Comparison of ENCODE assay signal across 3 cellular contexts in the genomic region with DNA sequence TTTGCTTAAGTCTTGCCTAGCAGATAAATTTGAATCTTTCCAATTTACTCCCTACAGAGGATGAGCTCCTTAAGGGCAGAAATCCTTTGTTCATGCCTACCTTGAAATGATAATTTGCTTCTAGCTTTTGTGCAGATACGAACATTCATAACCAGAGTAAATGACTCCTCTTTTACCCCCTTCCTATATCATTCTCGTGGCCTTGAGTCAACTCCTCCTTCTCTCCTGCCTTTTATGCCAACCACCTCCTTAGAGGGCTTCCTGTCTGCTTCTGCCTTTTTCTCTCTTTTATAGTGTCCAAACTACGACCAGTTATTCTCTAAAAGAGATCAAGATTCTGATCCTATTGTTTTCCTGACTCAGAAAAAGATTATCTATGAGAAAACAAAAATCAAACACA.
TF ChIP-seq lines count a peak whose summit lies in the region.

No MANE protein-coding gene starts in this region.

TF ChIP-seq in SK-N-SH, 30 proteins besides CTCF, POLR2A, EP300 and RAD21 (continued from another document):
- TF ChIP-seq, protein P1, sequence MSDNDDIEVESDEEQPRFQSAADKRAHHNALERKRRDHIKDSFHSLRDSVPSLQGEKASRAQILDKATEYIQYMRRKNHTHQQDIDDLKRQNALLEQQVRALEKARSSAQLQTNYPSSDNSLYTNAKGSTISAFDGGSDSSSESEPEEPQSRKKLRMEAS (IDR thresholded peaks at IDR 0.05; ENCODE audit: low read depth): no peak
- no peak for TF ChIP-seq RFX5 (IDR thresholded peaks at IDR 0.05; ENCODE audit: low read length)
- no peak for TF ChIP-seq GABPA (IDR thresholded peaks at IDR 0.05; ENCODE audit: low read depth)
- TF ChIP-seq, protein P2, sequence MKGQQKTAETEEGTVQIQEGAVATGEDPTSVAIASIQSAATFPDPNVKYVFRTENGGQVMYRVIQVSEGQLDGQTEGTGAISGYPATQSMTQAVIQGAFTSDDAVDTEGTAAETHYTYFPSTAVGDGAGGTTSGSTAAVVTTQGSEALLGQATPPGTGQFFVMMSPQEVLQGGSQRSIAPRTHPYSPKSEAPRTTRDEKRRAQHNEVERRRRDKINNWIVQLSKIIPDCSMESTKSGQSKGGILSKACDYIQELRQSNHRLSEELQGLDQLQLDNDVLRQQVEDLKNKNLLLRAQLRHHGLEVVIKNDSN (IDR thresholded peaks at IDR 0.05; ENCODE audit: borderline replicate concordance, low read depth): no peak
- TF ChIP-seq TAF1 (IDR thresholded peaks at IDR 0.05; ENCODE audit: borderline replicate concordance, low read depth, low read length): no peak
- TF ChIP-seq, protein P3, sequence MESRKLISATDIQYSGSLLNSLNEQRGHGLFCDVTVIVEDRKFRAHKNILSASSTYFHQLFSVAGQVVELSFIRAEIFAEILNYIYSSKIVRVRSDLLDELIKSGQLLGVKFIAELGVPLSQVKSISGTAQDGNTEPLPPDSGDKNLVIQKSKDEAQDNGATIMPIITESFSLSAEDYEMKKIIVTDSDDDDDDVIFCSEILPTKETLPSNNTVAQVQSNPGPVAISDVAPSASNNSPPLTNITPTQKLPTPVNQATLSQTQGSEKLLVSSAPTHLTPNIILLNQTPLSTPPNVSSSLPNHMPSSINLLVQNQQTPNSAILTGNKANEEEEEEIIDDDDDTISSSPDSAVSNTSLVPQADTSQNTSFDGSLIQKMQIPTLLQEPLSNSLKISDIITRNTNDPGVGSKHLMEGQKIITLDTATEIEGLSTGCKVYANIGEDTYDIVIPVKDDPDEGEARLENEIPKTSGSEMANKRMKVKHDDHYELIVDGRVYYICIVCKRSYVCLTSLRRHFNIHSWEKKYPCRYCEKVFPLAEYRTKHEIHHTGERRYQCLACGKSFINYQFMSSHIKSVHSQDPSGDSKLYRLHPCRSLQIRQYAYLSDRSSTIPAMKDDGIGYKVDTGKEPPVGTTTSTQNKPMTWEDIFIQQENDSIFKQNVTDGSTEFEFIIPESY (IDR thresholded peaks at IDR 0.05; ENCODE audit: borderline replicate concordance, low read depth): no peak
- no peak for TF ChIP-seq FOXJ3 (CRISPR knock-in tag; IDR thresholded peaks at IDR 0.05)

TF ChIP-seq in SK-N-SH treated with all-trans-retinoic acid at 6 μM for 48 hours, 23 proteins besides CTCF, POLR2A, EP300 and RAD21 (continued from another document):
- TF ChIP-seq, protein P4, sequence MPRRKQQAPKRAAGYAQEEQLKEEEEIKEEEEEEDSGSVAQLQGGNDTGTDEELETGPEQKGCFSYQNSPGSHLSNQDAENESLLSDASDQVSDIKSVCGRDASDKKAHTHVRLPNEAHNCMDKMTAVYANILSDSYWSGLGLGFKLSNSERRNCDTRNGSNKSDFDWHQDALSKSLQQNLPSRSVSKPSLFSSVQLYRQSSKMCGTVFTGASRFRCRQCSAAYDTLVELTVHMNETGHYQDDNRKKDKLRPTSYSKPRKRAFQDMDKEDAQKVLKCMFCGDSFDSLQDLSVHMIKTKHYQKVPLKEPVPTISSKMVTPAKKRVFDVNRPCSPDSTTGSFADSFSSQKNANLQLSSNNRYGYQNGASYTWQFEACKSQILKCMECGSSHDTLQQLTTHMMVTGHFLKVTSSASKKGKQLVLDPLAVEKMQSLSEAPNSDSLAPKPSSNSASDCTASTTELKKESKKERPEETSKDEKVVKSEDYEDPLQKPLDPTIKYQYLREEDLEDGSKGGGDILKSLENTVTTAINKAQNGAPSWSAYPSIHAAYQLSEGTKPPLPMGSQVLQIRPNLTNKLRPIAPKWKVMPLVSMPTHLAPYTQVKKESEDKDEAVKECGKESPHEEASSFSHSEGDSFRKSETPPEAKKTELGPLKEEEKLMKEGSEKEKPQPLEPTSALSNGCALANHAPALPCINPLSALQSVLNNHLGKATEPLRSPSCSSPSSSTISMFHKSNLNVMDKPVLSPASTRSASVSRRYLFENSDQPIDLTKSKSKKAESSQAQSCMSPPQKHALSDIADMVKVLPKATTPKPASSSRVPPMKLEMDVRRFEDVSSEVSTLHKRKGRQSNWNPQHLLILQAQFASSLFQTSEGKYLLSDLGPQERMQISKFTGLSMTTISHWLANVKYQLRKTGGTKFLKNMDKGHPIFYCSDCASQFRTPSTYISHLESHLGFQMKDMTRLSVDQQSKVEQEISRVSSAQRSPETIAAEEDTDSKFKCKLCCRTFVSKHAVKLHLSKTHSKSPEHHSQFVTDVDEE (CRISPR knock-in tag; IDR thresholded peaks at IDR 0.05): no peak
- TF ChIP-seq ZC3H10 (CRISPR knock-in tag; IDR thresholded peaks at IDR 0.05): no peak
- TF ChIP-seq, protein P5, sequence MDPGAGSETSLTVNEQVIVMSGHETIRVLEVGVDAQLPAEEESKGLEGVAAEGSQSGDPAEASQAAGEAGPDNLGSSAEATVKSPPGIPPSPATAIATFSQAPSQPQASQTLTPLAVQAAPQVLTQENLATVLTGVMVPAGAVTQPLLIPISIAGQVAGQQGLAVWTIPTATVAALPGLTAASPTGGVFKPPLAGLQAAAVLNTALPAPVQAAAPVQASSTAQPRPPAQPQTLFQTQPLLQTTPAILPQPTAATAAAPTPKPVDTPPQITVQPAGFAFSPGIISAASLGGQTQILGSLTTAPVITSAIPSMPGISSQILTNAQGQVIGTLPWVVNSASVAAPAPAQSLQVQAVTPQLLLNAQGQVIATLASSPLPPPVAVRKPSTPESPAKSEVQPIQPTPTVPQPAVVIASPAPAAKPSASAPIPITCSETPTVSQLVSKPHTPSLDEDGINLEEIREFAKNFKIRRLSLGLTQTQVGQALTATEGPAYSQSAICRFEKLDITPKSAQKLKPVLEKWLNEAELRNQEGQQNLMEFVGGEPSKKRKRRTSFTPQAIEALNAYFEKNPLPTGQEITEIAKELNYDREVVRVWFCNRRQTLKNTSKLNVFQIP (CRISPR knock-in tag; IDR thresholded peaks at IDR 0.05; ENCODE audit: borderline replicate concordance, low read depth): no peak
- TF ChIP-seq ESRRG (CRISPR knock-in tag; IDR thresholded peaks at IDR 0.05): no peak
- TF ChIP-seq ZFP3 (CRISPR knock-in tag; IDR thresholded peaks at IDR 0.05): no peak
- no peak for TF ChIP-seq ZNF8 (CRISPR knock-in tag; IDR thresholded peaks at IDR 0.05)
- no peak for TF ChIP-seq BACH2 (CRISPR knock-in tag; IDR thresholded peaks at IDR 0.05; ENCODE audit: borderline replicate concordance)
- TF ChIP-seq ZNF565 (CRISPR knock-in tag; conservative IDR thresholded peaks at IDR 0.05; ENCODE audit: low read depth): no peak
- TF ChIP-seq, protein P6, sequence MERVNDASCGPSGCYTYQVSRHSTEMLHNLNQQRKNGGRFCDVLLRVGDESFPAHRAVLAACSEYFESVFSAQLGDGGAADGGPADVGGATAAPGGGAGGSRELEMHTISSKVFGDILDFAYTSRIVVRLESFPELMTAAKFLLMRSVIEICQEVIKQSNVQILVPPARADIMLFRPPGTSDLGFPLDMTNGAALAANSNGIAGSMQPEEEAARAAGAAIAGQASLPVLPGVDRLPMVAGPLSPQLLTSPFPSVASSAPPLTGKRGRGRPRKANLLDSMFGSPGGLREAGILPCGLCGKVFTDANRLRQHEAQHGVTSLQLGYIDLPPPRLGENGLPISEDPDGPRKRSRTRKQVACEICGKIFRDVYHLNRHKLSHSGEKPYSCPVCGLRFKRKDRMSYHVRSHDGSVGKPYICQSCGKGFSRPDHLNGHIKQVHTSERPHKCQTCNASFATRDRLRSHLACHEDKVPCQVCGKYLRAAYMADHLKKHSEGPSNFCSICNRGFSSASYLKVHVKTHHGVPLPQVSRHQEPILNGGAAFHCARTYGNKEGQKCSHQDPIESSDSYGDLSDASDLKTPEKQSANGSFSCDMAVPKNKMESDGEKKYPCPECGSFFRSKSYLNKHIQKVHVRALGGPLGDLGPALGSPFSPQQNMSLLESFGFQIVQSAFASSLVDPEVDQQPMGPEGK (CRISPR knock-in tag; IDR thresholded peaks at IDR 0.05; ENCODE audit: borderline replicate concordance): no peak
- TF ChIP-seq TCF4 (CRISPR knock-in tag; IDR thresholded peaks at IDR 0.05; ENCODE audit: borderline replicate concordance): no peak
- TF ChIP-seq, protein P7, sequence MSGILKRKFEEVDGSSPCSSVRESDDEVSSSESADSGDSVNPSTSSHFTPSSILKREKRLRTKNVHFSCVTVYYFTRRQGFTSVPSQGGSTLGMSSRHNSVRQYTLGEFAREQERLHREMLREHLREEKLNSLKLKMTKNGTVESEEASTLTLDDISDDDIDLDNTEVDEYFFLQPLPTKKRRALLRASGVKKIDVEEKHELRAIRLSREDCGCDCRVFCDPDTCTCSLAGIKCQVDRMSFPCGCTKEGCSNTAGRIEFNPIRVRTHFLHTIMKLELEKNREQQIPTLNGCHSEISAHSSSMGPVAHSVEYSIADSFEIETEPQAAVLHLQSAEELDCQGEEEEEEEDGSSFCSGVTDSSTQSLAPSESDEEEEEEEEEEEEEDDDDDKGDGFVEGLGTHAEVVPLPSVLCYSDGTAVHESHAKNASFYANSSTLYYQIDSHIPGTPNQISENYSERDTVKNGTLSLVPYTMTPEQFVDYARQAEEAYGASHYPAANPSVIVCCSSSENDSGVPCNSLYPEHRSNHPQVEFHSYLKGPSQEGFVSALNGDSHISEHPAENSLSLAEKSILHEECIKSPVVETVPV (CRISPR knock-in tag; IDR thresholded peaks at IDR 0.05): no peak
- TF ChIP-seq TOX (CRISPR knock-in tag; IDR thresholded peaks at IDR 0.05; ENCODE audit: borderline replicate concordance): no peak
- no peak for TF ChIP-seq ARNTL (CRISPR knock-in tag; IDR thresholded peaks at IDR 0.05; ENCODE audit: borderline replicate concordance, low read depth)

TF ChIP-seq in IMR-90, 13 proteins besides CTCF, POLR2A, EP300 and RAD21 (continued from another document):
- no peak for TF ChIP-seq CHD1 (IDR thresholded peaks at IDR 0.05; ENCODE audit: low read depth, low read length)
- TF ChIP-seq RCOR1 (IDR thresholded peaks at IDR 0.05; ENCODE audit: insufficient replicate concordance, low read length): no peak
- TF ChIP-seq MAZ (IDR thresholded peaks at IDR 0.05; ENCODE audit: borderline replicate concordance, low read depth, low read length): no peak
- no peak for TF ChIP-seq SMC3 (IDR thresholded peaks at IDR 0.05; ENCODE audit: low read depth, low read length)
- TF ChIP-seq MXI1 (IDR thresholded peaks at IDR 0.05; ENCODE audit: borderline replicate concordance, low read depth, low read length): no peak
- no peak for TF ChIP-seq RFX5 (IDR thresholded peaks at IDR 0.05; ENCODE audit: low read depth, low read length)
- TF ChIP-seq, protein P8, sequence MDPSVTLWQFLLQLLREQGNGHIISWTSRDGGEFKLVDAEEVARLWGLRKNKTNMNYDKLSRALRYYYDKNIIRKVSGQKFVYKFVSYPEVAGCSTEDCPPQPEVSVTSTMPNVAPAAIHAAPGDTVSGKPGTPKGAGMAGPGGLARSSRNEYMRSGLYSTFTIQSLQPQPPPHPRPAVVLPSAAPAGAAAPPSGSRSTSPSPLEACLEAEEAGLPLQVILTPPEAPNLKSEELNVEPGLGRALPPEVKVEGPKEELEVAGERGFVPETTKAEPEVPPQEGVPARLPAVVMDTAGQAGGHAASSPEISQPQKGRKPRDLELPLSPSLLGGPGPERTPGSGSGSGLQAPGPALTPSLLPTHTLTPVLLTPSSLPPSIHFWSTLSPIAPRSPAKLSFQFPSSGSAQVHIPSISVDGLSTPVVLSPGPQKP (IDR thresholded peaks at IDR 0.05; ENCODE audit: borderline replicate concordance, low read depth, low read length): no peak
- no peak for TF ChIP-seq CEBPB (IDR thresholded peaks at IDR 0.05; ENCODE audit: low read depth, low read length)
- no peak for TF ChIP-seq FOS (IDR thresholded peaks at IDR 0.05; ENCODE audit: low read depth, low read length)
- no peak for TF ChIP-seq BHLHE40 (IDR thresholded peaks at IDR 0.05; ENCODE audit: low read depth, low read length)
- TF ChIP-seq NFE2L2 (IDR thresholded peaks at IDR 0.05; ENCODE audit: low read depth, low read length): no peak
